Comparison of ENCODE assay signal across 10 cellular contexts in the genomic region with DNA sequence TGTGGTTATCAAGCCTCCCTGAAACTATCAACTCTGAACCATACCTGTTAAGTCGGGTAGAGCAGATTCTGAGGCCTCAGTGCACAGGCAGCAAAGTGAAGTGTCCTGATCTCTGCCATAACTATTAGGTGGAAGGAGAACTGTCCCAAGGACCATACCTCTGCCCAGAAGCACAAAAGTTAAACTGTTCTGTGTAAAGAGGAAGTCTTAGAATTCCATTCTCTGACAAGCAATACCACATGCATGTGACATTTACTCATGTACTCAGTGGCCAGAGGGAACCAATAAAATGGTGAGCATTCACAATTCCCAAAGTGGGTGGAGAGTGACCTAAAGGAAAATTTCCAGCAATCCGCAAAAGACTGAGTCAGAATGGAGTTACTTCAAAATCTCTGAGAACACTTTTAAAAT.
DNase-seq lines count a peak whose midpoint lies in the region; ATAC-seq, FAIRE-seq and TF ChIP-seq lines count a peak whose summit lies in the region.
"Had no signal": no experiment of that assay in that cellular context is flagged by ENCODE, and none has a peak within 500 bp of the region (broad histone marks: within the 10 kb centered on the region; RNA-seq: fewer than 3 reads in every experiment).

No MANE protein-coding gene starts in this region.

- intact Hi-C loops in upper lobe of right lung (cut with DNase I) = no loop called here

- CTCF ChIA-PET in AG04450 (lab: Charles Lee) = interaction anchor here (1.0 to 1.6 kb wide), 2 partner anchors 11 to 22 kb away, joined by 3 to 8 read pairs; no protein-coding TSS in a partner anchor

- H3K27ac ChIP-seq in AG04450 (ENCODE audit: low read depth, low read length) (peak overlapping the region; percentile 99), upper lobe of right lung (peak overlapping the region; percentile 49)
- H3K27ac ChIP-seq: cardiac muscle cell had no signal

- DNase-seq in AG04450 (ENCODE audit: low read depth, low spot score) (peak; percentile 94), HTR-8/SVneo (ENCODE audit: insufficient read length, low spot score) (peak; percentile 84), amniotic epithelial cell (ENCODE audit: low read depth) (peak; percentile 97), left lobe of liver (ENCODE audit: low spot score) (no peak), upper lobe of right lung (no peak), GM10266 (ENCODE audit: extremely low spot score) (no peak)

- H3K4me3 ChIP-seq in AG04450 (ENCODE audit: low read depth, low read length) (peak overlapping the region; percentile 69), upper lobe of right lung (peak overlapping the region; percentile 29)
- H3K4me3 ChIP-seq: cardiac muscle cell had no signal

- FAIRE-seq in HTR-8/SVneo (lab: Jason Lieb, UNC) = peak; percentile 55
- FAIRE-seq: GM18507 had no signal

- H3K9me3 ChIP-seq in AG04450 (ENCODE audit: control insufficient read depth, insufficient read depth, low read length) = no peaks in the 10 kb centered on the region; the same call in 1 of the 2 replicates
- H3K9me3 ChIP-seq in upper lobe of right lung = no peaks in the 10 kb centered on the region

- H3K4me1 ChIP-seq in upper lobe of right lung = peaks cover 11% of the 10 kb centered on the region

- H3K27me3 ChIP-seq in AG04450 (ENCODE audit: control insufficient read depth, insufficient read depth, low read length) = no peaks in the 10 kb centered on the region
- no peaks in the 10 kb centered on the region for H3K27me3 ChIP-seq in upper lobe of right lung
- H3K27me3 ChIP-seq: cardiac muscle cell had no signal

- TF ChIP-seq CTCF in AG04450 (IDR thresholded peaks at IDR 0.05; ENCODE audit: low read depth, low read length) = no peak
- TF ChIP-seq CTCF in upper lobe of right lung (IDR thresholded peaks at IDR 0.05) = no peak
- no peak for TF ChIP-seq CTCF in GM10266 (IDR thresholded peaks at IDR 0.05; ENCODE audit: control insufficient read depth, insufficient read depth, low read depth, missing control alignments)

- H3K36me3 ChIP-seq in upper lobe of right lung = no peaks in the 10 kb centered on the region
- H3K36me3 ChIP-seq: cardiac muscle cell had no signal

- ATAC-seq in left lobe of liver (peak; percentile 31), upper lobe of right lung (peak; percentile 94), GM18517 (IDR thresholded peaks at IDR 0.05; ENCODE audit: unreplicated experiment) (no peak), HG03025 (IDR thresholded peaks at IDR 0.05; ENCODE audit: low FRiP score, unreplicated experiment) (no peak)

- POLR2A ChIA-PET in AG04450 (lab: Yijun Ruan, JAX) = interaction anchor here (1.0 kb wide), 1 partner anchor 17 kb away, joined by 6 read pairs; no protein-coding TSS in a partner anchor

Comparison
In these comparisons a context has a peak if more than half of its experiments do, and no peak if none do; other contexts are left out.
1. DNase-seq: peak in AG04450 (single experiment), HTR-8/SVneo (single experiment) and amniotic epithelial cell (single experiment); none in left lobe of liver (single experiment), upper lobe of right lung (single experiment) and GM10266 (single experiment).
2. ATAC-seq: peak in left lobe of liver (single experiment) and upper lobe of right lung (single experiment); none in GM18517 (single experiment) and HG03025 (single experiment).